Comparison of ENCODE assay signal across 11 cellular contexts in genomic region chr15:74378853-74379252, GRCh38. TPM values are rescaled to one million over a fixed set of nuclear protein-coding genes. Genes with fewer than 3 reads are reported as not detected.
DNase-seq lines count a peak whose midpoint lies in the region; ATAC-seq and TF ChIP-seq lines count a peak whose summit lies in the region.
"Had no signal": no experiment of that assay in that cellular context is flagged by ENCODE, and none has a peak within 500 bp of the region (broad histone marks: within the 10 kb centered on the region; RNA-seq: fewer than 3 reads in every experiment).

No MANE protein-coding gene starts in this region.

- H3K36me3 ChIP-seq in ovary, result no peaks in the 10 kb centered on the region
- H3K36me3 ChIP-seq: upper lobe of right lung had no signal

- CTCF ChIA-PET in activated CD4-positive, alpha-beta T cell treated with anti-CD3 and anti-CD28 coated beads, Interleukin-2, amount 10 ng/mL, durations not matched to agents 7 days and 5 days (lab: Charles Lee), result interaction anchor here (0.8 to 1.9 kb wide), 14 partner anchors 9 to 390 kb away, joined by 3 to 9 read pairs (median 4); partner anchors contain the start of gene UBL7

- intact Hi-C loops in ovary (cut with DNase I), result loop anchor here in 2 of 4 donors (10.0 kb wide), 2 partner anchors 256 to 386 kb away; no protein-coding TSS in a partner anchor

- no peaks in the 10 kb centered on the region for H3K27me3 ChIP-seq in ovary
- H3K27me3 ChIP-seq: upper lobe of right lung had no signal

- peak overlapping the region; percentile 9 for H3K27ac Mint-ChIP-seq in activated CD4-positive, alpha-beta T cell treated with anti-CD3 and anti-CD28 coated beads, Interleukin-2, amount 10 ng/mL, durations not matched to agents 7 days and 5 days

- peaks cover 46% of the 10 kb centered on the region for H3K4me1 Mint-ChIP-seq in activated CD4-positive, alpha-beta T cell treated with anti-CD3 and anti-CD28 coated beads, Interleukin-2, amount 10 ng/mL, durations not matched to agents 7 days and 5 days

- H3K4me3 ChIP-seq in ovary, result no peak overlapping the region
- H3K4me3 ChIP-seq: upper lobe of right lung had no signal

- no peaks in the 10 kb centered on the region for H3K9me3 Mint-ChIP-seq in activated CD4-positive, alpha-beta T cell treated with anti-CD3 and anti-CD28 coated beads, Interleukin-2, amount 10 ng/mL, durations not matched to agents 7 days and 5 days

- WGBS in ovary, 3 donors, result 36 to 49% (median 38%) methylated on average over 9 of the region's 9 CpGs

- ATAC-seq in activated CD4-positive, CD25-positive, alpha-beta regulatory T cell treated with anti-CD3 and anti-CD28 coated beads, Interleukin-2, amount 50 U/mL, for 24 hours, result peak; percentile 21 to 26
- ATAC-seq in HG02571 (IDR thresholded peaks at IDR 0.05; ENCODE audit: unreplicated experiment), result no peak
- ATAC-seq: left ventricle myocardium superior, upper lobe of right lung had no signal

- H3K36me3 Mint-ChIP-seq in activated CD4-positive, alpha-beta T cell treated with anti-CD3 and anti-CD28 coated beads, Interleukin-2, amount 10 ng/mL, durations not matched to agents 7 days and 5 days (ENCODE audit: low read depth), result no peaks in the 10 kb centered on the region

- no peak for TF ChIP-seq POLR2A in ovary (IDR thresholded peaks at IDR 0.05)

- TF ChIP-seq CTCF in ovary (IDR thresholded peaks at IDR 0.05), result no peak

- H3K4me1 ChIP-seq in ovary (ENCODE audit: insufficient read depth), result peaks cover 3% of the 10 kb centered on the region

- H3K27ac ChIP-seq in epithelial cell of prostate (peak overlapping the region; percentile 12), ovary (no peak overlapping the region)
- H3K27ac ChIP-seq: upper lobe of right lung had no signal

- H3K4me3 Mint-ChIP-seq in activated CD4-positive, alpha-beta T cell treated with anti-CD3 and anti-CD28 coated beads, Interleukin-2, amount 10 ng/mL, durations not matched to agents 7 days and 5 days, result no peak overlapping the region

- POLR2A ChIA-PET in activated CD4-positive, alpha-beta T cell treated with anti-CD3 and anti-CD28 coated beads, Interleukin-2, amount 10 ng/mL, durations not matched to agents 7 days and 5 days (lab: Charles Lee), result no interaction called here

- H3K9me3 ChIP-seq in ovary, result no peaks in the 10 kb centered on the region
- H3K9me3 ChIP-seq: upper lobe of right lung had no signal

- TF ChIP-seq EP300 in ovary (IDR thresholded peaks at IDR 0.05), result no peak

- no peak for DNase-seq in activated CD4-positive, CD25-positive, alpha-beta regulatory T cell treated with anti-CD3 and anti-CD28 coated beads, Interleukin-2, amount 50 U/mL, for 72 hours
- DNase-seq in activated CD4-positive, alpha-beta T cell treated with anti-CD3 and anti-CD28 coated beads, Interleukin-2, amount 10 ng/mL, durations not matched to agents 7 days and 5 days, result peak; percentile 31
- DNase-seq in epithelial cell of prostate (ENCODE audit: low read depth, low spot score), result peak; percentile 75
- DNase-seq in stimulated activated CD4-positive, alpha-beta T cell treated with anti-CD3 and anti-CD28 coated beads, TNF-alpha, amount 100 ng/mL, for 48 hours (ENCODE audit: low read depth in 3 of 3), result peak in 2 of 3 donors; percentile 66 to 77
- no peak for DNase-seq in NK-92 (lab: John Stamatoyannopoulos, UW; ENCODE audit: unreplicated experiment)
- DNase-seq in ovary, result no peak
- DNase-seq: effector CD8-positive, alpha-beta T cell; left ventricle myocardium superior; upper lobe of right lung had no signal

- H3K27me3 Mint-ChIP-seq in activated CD4-positive, alpha-beta T cell treated with anti-CD3 and anti-CD28 coated beads, Interleukin-2, amount 10 ng/mL, durations not matched to agents 7 days and 5 days, result no peaks in the 10 kb centered on the region

RNA-seq across cellular contexts. Expression of gene CYP11A1, which starts 11.4 kb away (rescaled TPM):
- not detected for total RNA-seq in activated CD4-positive, alpha-beta T cell treated with anti-CD3 and anti-CD28 coated beads, Interleukin-2, amount 10 ng/mL, durations not matched to agents 7 days and 5 days
- total RNA-seq in ovary, result 10 to 100 TPM; 19.9 to 61.3 (median 32.3) TPM
- polyA plus RNA-seq in ovary, result 1,000 to 10,000 TPM in 1 of 2 donors, 10 to 100 TPM in 1; 30.1 to 1,902 TPM

RNA-seq across cellular contexts. Expression of gene SEMA7A, which starts 54.9 kb away (rescaled TPM):
- 1 to 10 TPM; 2.7 to 3.5 TPM for total RNA-seq in activated CD4-positive, alpha-beta T cell treated with anti-CD3 and anti-CD28 coated beads, Interleukin-2, amount 10 ng/mL, durations not matched to agents 7 days and 5 days
- 10 to 100 TPM in 3 of 7 donors, 1 to 10 TPM in 4; 3.2 to 10.1 (median 8.3) TPM for total RNA-seq in ovary
- 10 to 100 TPM in 1 of 2 donors, 1 to 10 TPM in 1; 9.0 to 98.6 TPM for polyA plus RNA-seq in ovary

Comparison
In these comparisons a context has a peak if more than half of its experiments do, and no peak if none do; other contexts are left out.
1. DNase-seq: peak in activated CD4-positive, alpha-beta T cell treated with anti-CD3 and anti-CD28 coated beads, Interleukin-2, amount 10 ng/mL, durations not matched to agents 7 days and 5 days (single experiment), epithelial cell of prostate (single experiment) and stimulated activated CD4-positive, alpha-beta T cell treated with anti-CD3 and anti-CD28 coated beads, TNF-alpha, amount 100 ng/mL, for 48 hours (2 of 3); none in activated CD4-positive, CD25-positive, alpha-beta regulatory T cell treated with anti-CD3 and anti-CD28 coated beads, Interleukin-2, amount 50 U/mL, for 72 hours (single experiment), NK-92 (single experiment) and ovary (0 of 5).
2. RNA of gene CYP11A1, which starts 11.4 kb away (total RNA-seq): 19.9 to 61.3 TPM in ovary; not detected in activated CD4-positive, alpha-beta T cell treated with anti-CD3 and anti-CD28 coated beads, Interleukin-2, amount 10 ng/mL, durations not matched to agents 7 days and 5 days; every median in the first group is over 10 times any median in the second.